ENCODE assay signal across 37 cellular contexts in genomic region chr1:42386051-42386450, GRCh38. TPM values are rescaled to one million over a fixed set of nuclear protein-coding genes. Genes with fewer than 3 reads are reported as not detected.
"Had no signal": no experiment of that assay in that cellular context is flagged by ENCODE, and none has a peak within 500 bp of the region (broad histone marks: within the 10 kb centered on the region; RNA-seq: fewer than 3 reads in every experiment).

No MANE protein-coding gene starts in this region.

- H3K36me3 ChIP-seq: MG63 had no signal

- H3K9me3 ChIP-seq: MG63 had no signal

- H3K27ac ChIP-seq: KMS-11 had no signal

- H3K4me2 ChIP-seq: KMS-11 had no signal

- DNase-seq: Karpas-422, Kasumi-1, MG63, MM.1S, MV-4-11, NCI-H1048, NCI-H1092, NCI-H1092 treated with DMSO at 0.1 percent for 48 hours, NCI-H1105, NCI-H1105 treated with DMSO at 0.1 percent for 48 hours, NCI-H1417, NCI-H1417 treated with DMSO at 0.1 percent for 48 hours, NCI-H1436, NCI-H1436 treated with DMSO at 0.1 percent for 48 hours, NCI-H146, NCI-H1694, NCI-H1694 treated with DMSO at 0.1 percent for 48 hours, NCI-H187, NCI-H187 treated with DMSO at 0.1 percent for 48 hours, NCI-H1930, NCI-H2029, NCI-H2029 treated with DMSO at 0.1 percent for 48 hours, NCI-H2081, NCI-H2081 treated with DMSO at 0.1 percent for 48 hours, NCI-H2107, NCI-H2171, NCI-H2171 treated with DMSO at 0.1 percent for 48 hours, NCI-H2227 treated with DMSO at 0.1 percent for 48 hours, NCI-H226, NCI-H345, NCI-H446, NCI-H446 treated with DMSO at 0.1 percent for 48 hours, NCI-H510A had no signal

- H3K4me3 ChIP-seq: MG63 had no signal

- H3K9ac ChIP-seq: KMS-11 had no signal

RNA-seq across cellular contexts. Expression of gene RIMKLA, which starts 5.5 kb away (rescaled TPM):
- total RNA-seq: LHCN-M2, M059J, MCF 10A had no signal
